ENCODE assay signal across 31 cellular contexts in genomic region chr1:203373002-203373401, GRCh38. TPM values are rescaled to one million over a fixed set of nuclear protein-coding genes. Genes with fewer than 3 reads are reported as not detected.
"Had no signal": no experiment of that assay in that cellular context is flagged by ENCODE, and none has a peak within 500 bp of the region (broad histone marks: within the 10 kb centered on the region; RNA-seq: fewer than 3 reads in every experiment).

No MANE protein-coding gene starts in this region.

- H3K4me3 ChIP-seq: neural progenitor cell, ovary, psoas muscle, right lobe of liver, skin epidermis, smooth muscle cell, spleen, thoracic aorta, thyroid gland, tibial nerve, upper lobe of left lung had no signal

- H3K9ac ChIP-seq: neural progenitor cell, parathyroid adenoma had no signal

- H3K36me3 ChIP-seq: neural progenitor cell, ovary, right lobe of liver, spleen, thoracic aorta, thyroid gland, tibial nerve, upper lobe of left lung had no signal

- H3K27ac ChIP-seq: neural progenitor cell, parathyroid adenoma, psoas muscle, right lobe of liver, skin epidermis, thyroid gland had no signal

- H3K27me3 Mint-ChIP-seq: stimulated activated memory B cell treated with anti-CD40 and anti-IgM and Interleukin-4, amounts not matched to agents 10 μg/mL and 1 μg/mL and 100 μg/mL, for 72 hours; stimulated activated naive CD8-positive, alpha-beta T cell treated with anti-CD3 and anti-CD28 coated beads, Interleukin-15, amount 100 ng/mL, for 72 hours had no signal

- H3K27me3 ChIP-seq: neural progenitor cell, ovary, right lobe of liver, spleen, thyroid gland, tibial nerve, upper lobe of left lung had no signal

- H3K27ac Mint-ChIP-seq: natural killer cell; neural progenitor cell; progenitor cell of endocrine pancreas; stimulated activated memory B cell treated with anti-CD40 and anti-IgM and Interleukin-4, amounts not matched to agents 10 μg/mL and 1 μg/mL and 100 μg/mL, for 72 hours; stimulated activated naive CD8-positive, alpha-beta T cell treated with anti-CD3 and anti-CD28 coated beads, Interleukin-15, amount 100 ng/mL, for 72 hours had no signal

- H2AFZ ChIP-seq: neural progenitor cell, parathyroid adenoma had no signal

- H3K4me1 ChIP-seq: parathyroid adenoma, psoas muscle, right lobe of liver had no signal

- FAIRE-seq: urothelium cell line had no signal

- H3K9me3 Mint-ChIP-seq: naive thymus-derived CD4-positive, alpha-beta T cell; natural killer cell; neural progenitor cell; stimulated activated naive CD8-positive, alpha-beta T cell treated with anti-CD3 and anti-CD28 coated beads, Interleukin-15, amount 100 ng/mL, for 72 hours had no signal

- ATAC-seq: naive thymus-derived CD4-positive, alpha-beta T cell; natural killer cell; psoas muscle; right cardiac atrium; right lobe of liver; stimulated activated memory B cell treated with anti-CD40 and anti-IgM and Interleukin-4, amounts not matched to agents 10 μg/mL and 1 μg/mL and 100 μg/mL, for 72 hours; stimulated activated naive CD8-positive, alpha-beta T cell treated with anti-CD3 and anti-CD28 coated beads, Interleukin-15, amount 100 ng/mL, for 72 hours had no signal

- H3K4me2 ChIP-seq: neural progenitor cell, smooth muscle cell had no signal

- H3K36me3 Mint-ChIP-seq: naive thymus-derived CD4-positive, alpha-beta T cell; natural killer cell; neural progenitor cell; stimulated activated memory B cell treated with anti-CD40 and anti-IgM and Interleukin-4, amounts not matched to agents 10 μg/mL and 1 μg/mL and 100 μg/mL, for 72 hours had no signal

- H3K4me3 Mint-ChIP-seq: naive thymus-derived CD4-positive, alpha-beta T cell; natural killer cell; nephron; neural progenitor cell; stimulated activated memory B cell treated with anti-CD40 and anti-IgM and Interleukin-4, amounts not matched to agents 10 μg/mL and 1 μg/mL and 100 μg/mL, for 72 hours; stimulated activated naive CD8-positive, alpha-beta T cell treated with anti-CD3 and anti-CD28 coated beads, Interleukin-15, amount 100 ng/mL, for 72 hours had no signal

- DNase-seq: naive thymus-derived CD4-positive, alpha-beta T cell; natural killer cell; occipital lobe; posterior cingulate gyrus; psoas muscle; right cardiac atrium; right lobe of liver; spleen; stimulated activated CD4-positive, alpha-beta T cell treated with anti-CD3 and anti-CD28 coated beads, Interleukin-12 subunit alpha, Interleukin-12 subunit beta, amount 100 ng/mL, for 4 hours; stimulated activated CD4-positive, alpha-beta T cell treated with anti-CD3 and anti-CD28 coated beads, Interleukin-1b, Interleukin-23, amount 100 ng/mL, for 48 hours; stimulated activated CD4-positive, alpha-beta T cell treated with anti-CD3 and anti-CD28 coated beads, Interleukin-4, amount 100 ng/mL, for 1 hour; stimulated activated CD4-positive, alpha-beta T cell treated with anti-CD3 and anti-CD28 coated beads, Interleukin-4, amount 100 ng/mL, for 4 hours; stimulated activated CD8-positive, alpha-beta memory T cell treated with anti-CD3 and anti-CD28 coated beads, Interleukin-4, amount 100 ng/mL, for 48 hours; stimulated activated naive CD4-positive, alpha-beta T cell; stimulated activated naive CD8-positive, alpha-beta T cell treated with anti-CD3 and anti-CD28 coated beads, Interleukin-15, amount 100 ng/mL, for 72 hours; stimulated activated naive CD8-positive, alpha-beta T cell treated with anti-CD3 and anti-CD28 coated beads, Interleukin-15, Interleukin-2, amounts not matched to agents 100 U/mL and 50 U/mL, for 24 hours; thyroid gland; trophoblast cell; upper lobe of left lung had no signal

- H3K9me3 ChIP-seq: ovary, psoas muscle, right lobe of liver, spleen, thoracic aorta, thyroid gland, tibial nerve, upper lobe of left lung had no signal

- H3K4me1 Mint-ChIP-seq: stimulated activated memory B cell treated with anti-CD40 and anti-IgM and Interleukin-4, amounts not matched to agents 10 μg/mL and 1 μg/mL and 100 μg/mL, for 72 hours; stimulated activated naive CD8-positive, alpha-beta T cell treated with anti-CD3 and anti-CD28 coated beads, Interleukin-15, amount 100 ng/mL, for 72 hours had no signal

- H3K79me2 ChIP-seq: parathyroid adenoma had no signal

RNA-seq across cellular contexts. Expression of gene FMOD, which starts 22.1 kb away (rescaled TPM):
- total RNA-seq: naive thymus-derived CD4-positive, alpha-beta T cell; natural killer cell had no signal
- polyA plus RNA-seq: naive thymus-derived CD4-positive, alpha-beta T cell; neural cell had no signal
